In genomic region chr5:113166710-113167366, GRCh38 we compare ENCODE assay signal across 1 cellular context.
TF ChIP-seq lines count a peak whose summit lies in the region.

No MANE protein-coding gene starts in this region.

TF ChIP-seq in HepG2, 621 proteins besides CTCF, POLR2A, EP300 and RAD21 (continued from another document):
- TF ChIP-seq, protein P1, sequence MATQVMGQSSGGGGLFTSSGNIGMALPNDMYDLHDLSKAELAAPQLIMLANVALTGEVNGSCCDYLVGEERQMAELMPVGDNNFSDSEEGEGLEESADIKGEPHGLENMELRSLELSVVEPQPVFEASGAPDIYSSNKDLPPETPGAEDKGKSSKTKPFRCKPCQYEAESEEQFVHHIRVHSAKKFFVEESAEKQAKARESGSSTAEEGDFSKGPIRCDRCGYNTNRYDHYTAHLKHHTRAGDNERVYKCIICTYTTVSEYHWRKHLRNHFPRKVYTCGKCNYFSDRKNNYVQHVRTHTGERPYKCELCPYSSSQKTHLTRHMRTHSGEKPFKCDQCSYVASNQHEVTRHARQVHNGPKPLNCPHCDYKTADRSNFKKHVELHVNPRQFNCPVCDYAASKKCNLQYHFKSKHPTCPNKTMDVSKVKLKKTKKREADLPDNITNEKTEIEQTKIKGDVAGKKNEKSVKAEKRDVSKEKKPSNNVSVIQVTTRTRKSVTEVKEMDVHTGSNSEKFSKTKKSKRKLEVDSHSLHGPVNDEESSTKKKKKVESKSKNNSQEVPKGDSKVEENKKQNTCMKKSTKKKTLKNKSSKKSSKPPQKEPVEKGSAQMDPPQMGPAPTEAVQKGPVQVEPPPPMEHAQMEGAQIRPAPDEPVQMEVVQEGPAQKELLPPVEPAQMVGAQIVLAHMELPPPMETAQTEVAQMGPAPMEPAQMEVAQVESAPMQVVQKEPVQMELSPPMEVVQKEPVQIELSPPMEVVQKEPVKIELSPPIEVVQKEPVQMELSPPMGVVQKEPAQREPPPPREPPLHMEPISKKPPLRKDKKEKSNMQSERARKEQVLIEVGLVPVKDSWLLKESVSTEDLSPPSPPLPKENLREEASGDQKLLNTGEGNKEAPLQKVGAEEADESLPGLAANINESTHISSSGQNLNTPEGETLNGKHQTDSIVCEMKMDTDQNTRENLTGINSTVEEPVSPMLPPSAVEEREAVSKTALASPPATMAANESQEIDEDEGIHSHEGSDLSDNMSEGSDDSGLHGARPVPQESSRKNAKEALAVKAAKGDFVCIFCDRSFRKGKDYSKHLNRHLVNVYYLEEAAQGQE (IDR thresholded peaks at IDR 0.05; ENCODE audit: borderline replicate concordance in 1 of 2, low read depth in 1 of 2, low read length in 2 of 2), result no peak
- no peak for TF ChIP-seq ZNF704 (CRISPR knock-in tag; IDR thresholded peaks at IDR 0.05; ENCODE audit: borderline replicate concordance)
- no peak for TF ChIP-seq SMYD3 (CRISPR knock-in tag; IDR thresholded peaks at IDR 0.05)
- TF ChIP-seq DPF2 (CRISPR knock-in tag; IDR thresholded peaks at IDR 0.05; ENCODE audit: borderline replicate concordance, low read depth), result no peak
- no peak for TF ChIP-seq ZNF780A (CRISPR knock-in tag; IDR thresholded peaks at IDR 0.05)
